10 cellular contexts compared by ENCODE assay signal in the genomic region with DNA sequence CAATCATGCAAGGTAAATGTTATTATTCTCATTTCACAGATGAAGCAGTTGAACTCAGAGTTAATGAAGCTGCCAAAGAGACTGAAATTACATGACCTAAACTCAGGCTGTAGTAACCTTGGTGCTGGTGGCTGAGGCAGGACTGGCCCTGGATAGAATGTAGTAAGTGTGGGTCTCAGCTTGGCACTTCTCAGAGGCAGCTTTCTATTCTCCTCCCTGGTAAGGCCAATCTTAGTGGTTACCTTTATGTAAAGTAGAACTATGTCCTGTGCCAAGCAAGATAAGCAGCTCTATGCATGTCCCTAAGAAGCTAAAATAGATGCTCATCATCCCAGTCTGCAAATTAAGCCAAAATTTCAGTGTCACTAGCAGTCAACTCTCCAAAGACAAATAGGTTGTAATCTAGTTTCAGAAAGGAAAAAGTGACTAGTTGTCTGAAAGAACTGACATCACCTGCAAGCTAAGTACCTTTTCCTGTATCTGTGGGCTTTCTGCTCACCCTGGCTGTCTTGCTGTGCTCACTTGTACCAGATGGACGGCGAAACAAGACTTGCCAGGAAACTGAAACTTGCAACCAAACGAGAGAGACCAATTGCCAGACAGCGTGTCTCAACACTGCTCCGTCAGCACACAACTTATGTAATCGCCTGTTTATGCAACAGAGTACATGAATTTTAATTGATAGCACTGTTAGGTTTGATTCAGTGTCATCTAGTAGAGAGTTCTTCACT. TPM values are rescaled to one million over a fixed set of nuclear protein-coding genes. Genes with fewer than 3 reads are reported as not detected.
DNase-seq lines count a peak whose midpoint lies in the region; ATAC-seq and TF ChIP-seq lines count a peak whose summit lies in the region.
"Had no signal": no experiment of that assay in that cellular context is flagged by ENCODE, and none has a peak within 500 bp of the region (broad histone marks: within the 10 kb centered on the region; RNA-seq: fewer than 3 reads in every experiment).

No MANE protein-coding gene starts in this region.

- H3K4me3 Mint-ChIP-seq in T-helper 1 cell treated with Interleukin-12 subunit alpha and Interleukin-12 subunit beta and Interleukin-4 antibody, amounts not matched to agents 30 μg/mL and 1 μg/mL, for 36 hours = peak overlapping the region; percentile 69
- peak overlapping the region; percentile 29 for H3K4me3 Mint-ChIP-seq in MCF 10A (ENCODE audit: unreplicated experiment)
- H3K4me3 Mint-ChIP-seq in endothelial cell (ENCODE audit: unreplicated experiment) = no peak overlapping the region

- no TSS peak for BruUV-seq in MCF 10A (replicated peaks; lab: Mats Ljungman, UMichigan)

- peak; percentile 84 for DNase-seq in MCF 10A (ENCODE audit: unreplicated experiment)
- DNase-seq in transverse colon = peak; percentile 41
- no peak for DNase-seq in OCI-M2 (lab: John Stamatoyannopoulos, UW; ENCODE audit: unreplicated experiment)
- DNase-seq in endothelial cell (ENCODE audit: low spot score) = no peak

- 40 to 54% methylated on average over 2 to 6 of the region's 6 CpGs for WGBS in transverse colon (ENCODE audit: low coverage in 1 of 2), 2 donors

- CTCF ChIA-PET in MCF 10A (lab: Yijun Ruan, JAX) = interaction anchor here (1.0 to 1.6 kb wide), 2 partner anchors 134 to 327 kb away, joined by 3 to 4 read pairs; no protein-coding TSS in a partner anchor

- in situ Hi-C loops in transverse colon (cut with MboI; ENCODE audit: low pct_ligation_motif_present in 1 of 4, low pct_unique_long_range_greater_than_20kb in 1 of 4, low sequenced_read_pairs in 3 of 4) = no loop called here

- peaks cover 2% of the 10 kb centered on the region for H3K36me3 Mint-ChIP-seq in T-helper 1 cell treated with Interleukin-12 subunit alpha and Interleukin-12 subunit beta and Interleukin-4 antibody, amounts not matched to agents 30 μg/mL and 1 μg/mL, for 36 hours (ENCODE audit: low read depth)
- H3K36me3 Mint-ChIP-seq in MCF 10A (ENCODE audit: insufficient read depth, unreplicated experiment) = no peaks in the 10 kb centered on the region
- no peaks in the 10 kb centered on the region for H3K36me3 Mint-ChIP-seq in endothelial cell (ENCODE audit: low read depth, unreplicated experiment)

- intact Hi-C loops in MCF 10A (cut with micrococcal nuclease) (no loop called here), transverse colon (cut with DNase I; ENCODE audit: low total_unique reads) (no loop called here)

- POLR2A ChIA-PET in MCF 10A (lab: Yijun Ruan, JAX) = interaction anchor here (0.7 to 2.4 kb wide), 8 partner anchors 20 to 173 kb away, joined by 3 to 15 read pairs (median 3); a partner anchor contains a TSS

- H3K27ac ChIP-seq in neutrophil (peak overlapping the region; percentile 34), transverse colon (peak overlapping the region in 2 of 4 donors; percentile 21 to 36)
- H3K27ac ChIP-seq: ovary had no signal

- no peaks in the 10 kb centered on the region for H3K36me3 ChIP-seq in neutrophil
- H3K36me3 ChIP-seq in transverse colon = no peaks in the 10 kb centered on the region
- H3K36me3 ChIP-seq: ovary had no signal

- H3K4me3 ChIP-seq in neutrophil (ENCODE audit: low read depth in 1 of 2, low read length in 1 of 2) (peak overlapping the region in 1 of 2 experiments; percentile 0), transverse colon (no peak overlapping the region)
- H3K4me3 ChIP-seq: ovary had no signal

- H3K4me1 ChIP-seq in neutrophil (ENCODE audit: control insufficient read depth in 1 of 2, insufficient read depth in 1 of 2, low read depth in 1 of 2, low read length in 1 of 2) = peaks cover 14 to 15% of the 10 kb centered on the region in 2 experiments
- H3K4me1 ChIP-seq in transverse colon = peaks cover 0 to 3% (median 0%) of the 10 kb centered on the region in 4 donors

- TF ChIP-seq EP300 in transverse colon (IDR thresholded peaks at IDR 0.05; ENCODE audit: low read depth) = no peak

- ATAC-seq in GM18858 (IDR thresholded peaks at IDR 0.05; ENCODE audit: unreplicated experiment) = peak; percentile 96
- ATAC-seq in HG02943 (IDR thresholded peaks at IDR 0.05; ENCODE audit: low read depth, unreplicated experiment) = peak; percentile 98

- H3K9me3 Mint-ChIP-seq in T-helper 1 cell treated with Interleukin-12 subunit alpha and Interleukin-12 subunit beta and Interleukin-4 antibody, amounts not matched to agents 30 μg/mL and 1 μg/mL, for 36 hours = no peaks in the 10 kb centered on the region
- no peaks in the 10 kb centered on the region for H3K9me3 Mint-ChIP-seq in MCF 10A (ENCODE audit: unreplicated experiment)
- no peaks in the 10 kb centered on the region for H3K9me3 Mint-ChIP-seq in endothelial cell (ENCODE audit: unreplicated experiment)

- no peak for TF ChIP-seq CTCF in MCF 10A (IDR thresholded peaks at IDR 0.05; ENCODE audit: unreplicated experiment)
- no peak for TF ChIP-seq CTCF in neutrophil (IDR thresholded peaks at IDR 0.05)
- TF ChIP-seq CTCF in transverse colon (IDR thresholded peaks at IDR 0.05) = no peak
- TF ChIP-seq CTCF in endothelial cell (IDR thresholded peaks at IDR 0.05; ENCODE audit: unreplicated experiment) = no peak

- H3K27me3 ChIP-seq in neutrophil = no peaks in the 10 kb centered on the region
- H3K27me3 ChIP-seq in transverse colon = no peaks in the 10 kb centered on the region
- H3K27me3 ChIP-seq: ovary had no signal

- peaks cover 56% of the 10 kb centered on the region for H3K27me3 Mint-ChIP-seq in T-helper 1 cell treated with Interleukin-12 subunit alpha and Interleukin-12 subunit beta and Interleukin-4 antibody, amounts not matched to agents 30 μg/mL and 1 μg/mL, for 36 hours (ENCODE audit: low read depth)
- H3K27me3 Mint-ChIP-seq in MCF 10A (ENCODE audit: insufficient read depth, unreplicated experiment) (no peaks in the 10 kb centered on the region), endothelial cell (ENCODE audit: unreplicated experiment) (peaks cover 3% of the 10 kb centered on the region)

- H3K27ac Mint-ChIP-seq in T-helper 1 cell treated with Interleukin-12 subunit alpha and Interleukin-12 subunit beta and Interleukin-4 antibody, amounts not matched to agents 30 μg/mL and 1 μg/mL, for 36 hours = peak overlapping the region; percentile 58
- no peak overlapping the region for H3K27ac Mint-ChIP-seq in MCF 10A (ENCODE audit: low read depth, unreplicated experiment)
- no peak overlapping the region for H3K27ac Mint-ChIP-seq in endothelial cell (ENCODE audit: unreplicated experiment)

- TF ChIP-seq POLR2A in transverse colon (IDR thresholded peaks at IDR 0.05) = no peak

- no peaks in the 10 kb centered on the region for H3K9me3 ChIP-seq in neutrophil
- no peaks in the 10 kb centered on the region for H3K9me3 ChIP-seq in transverse colon
- H3K9me3 ChIP-seq: ovary had no signal

- peaks cover 24% of the 10 kb centered on the region for H3K4me1 Mint-ChIP-seq in T-helper 1 cell treated with Interleukin-12 subunit alpha and Interleukin-12 subunit beta and Interleukin-4 antibody, amounts not matched to agents 30 μg/mL and 1 μg/mL, for 36 hours (ENCODE audit: low read depth)
- H3K4me1 Mint-ChIP-seq in MCF 10A (ENCODE audit: insufficient read depth, unreplicated experiment) (peaks cover 30% of the 10 kb centered on the region), endothelial cell (ENCODE audit: unreplicated experiment) (peaks cover 11% of the 10 kb centered on the region)

RNA-seq across cellular contexts. Expression of a gene that starts 43.7 kb away (rescaled TPM):
- not detected in 2 replicates for total RNA-seq in MCF 10A (2022)
- 1 to 10 TPM in 2 of 4 donors, not detected in 2; 1.1 to 2.1 TPM for total RNA-seq in transverse colon
- 10.0 TPM for total RNA-seq in endothelial cell (ENCODE audit: unreplicated experiment)
- total RNA-seq: NCI-H460 had no signal

Comparison
In these comparisons a context has a peak if more than half of its experiments do, and no peak if none do; other contexts are left out.
1. DNase-seq: peak in MCF 10A (single experiment) and transverse colon (single experiment); none in OCI-M2 (single experiment) and endothelial cell (single experiment).